In genomic region chr4:187965726-187966125, GRCh38 we compare ENCODE assay signal across 22 cellular contexts. TPM values are rescaled to one million over a fixed set of nuclear protein-coding genes. Genes with fewer than 3 reads are reported as not detected.
DNase-seq lines count a peak whose midpoint lies in the region; ATAC-seq, FAIRE-seq and TF ChIP-seq lines count a peak whose summit lies in the region.
"Had no signal": no experiment of that assay in that cellular context is flagged by ENCODE, and none has a peak within 500 bp of the region (broad histone marks: within the 10 kb centered on the region; RNA-seq: fewer than 3 reads in every experiment).

No MANE protein-coding gene starts in this region.

- no peak overlapping the region for H3K14ac ChIP-seq in H1 (ENCODE audit: insufficient read length)

- no peak for TF ChIP-seq EP300 in H1 (IDR thresholded peaks at IDR 0.05; ENCODE audit: borderline replicate concordance in 1 of 2, low read depth in 2 of 2, low read length in 2 of 2)

- no peak overlapping the region for H3K4me3 ChIP-seq in H1 (ENCODE audit: extremely low read depth in 1 of 4, insufficient read depth in 2 of 4, low read depth in 3 of 4, low read length in 4 of 4)

- no peak overlapping the region for H2BK120ac ChIP-seq in H1 (replicated peaks; ENCODE audit: low read depth, low read length)

- H3K4me1 ChIP-seq in H1 (replicated peaks in 1 of 4; ENCODE audit: control insufficient read depth in 3 of 4, insufficient read depth in 4 of 4, low read length in 3 of 4) = no peaks in the 10 kb centered on the region
- H3K4me1 ChIP-seq: BE2C had no signal

- no peak for TF ChIP-seq RAD21 in H1 (IDR thresholded peaks at IDR 0.05 in 1 of 2, conservative IDR thresholded peaks at IDR 0.05 in 1 of 2; ENCODE audit: low read depth in 2 of 2, low read length in 2 of 2)

- H3K4me1 Mint-ChIP-seq in nephron progenitor cell = no peaks in the 10 kb centered on the region
- H3K4me1 Mint-ChIP-seq: CD4-positive, alpha-beta memory T cell; IgD-negative memory B cell had no signal

- CTCF ChIA-PET in H1 (lab: Charles Lee; ENCODE audit: partially characterized antibody) = interaction anchor here (0.6 to 1.1 kb wide), 5 partner anchors 10 to 953 kb away, joined by 3 read pairs; no protein-coding TSS in a partner anchor

- no peak overlapping the region for H3K18ac ChIP-seq in H1 (ENCODE audit: extremely low read depth, low read length)

- H3K4ac ChIP-seq in H1 (replicated peaks; ENCODE audit: insufficient read length, low read depth, low read length) = no peak overlapping the region

- in situ Hi-C loops in SK-MEL-5 (cut with HindIII; ENCODE audit: low pct_unique_long_range_greater_than_20kb, low sequenced_read_pairs) = no loop called here

- H3K9me3 ChIP-seq in H1 (ENCODE audit: insufficient read depth in 2 of 2, low read depth in 1 of 2, low read length in 1 of 2) = no peaks in the 10 kb centered on the region
- H3K9me3 ChIP-seq: BE2C had no signal

- no peaks in the 10 kb centered on the region for H4K20me1 ChIP-seq in H1 (replicated peaks in 1 of 2; ENCODE audit: control insufficient read depth in 1 of 2, insufficient read depth in 2 of 2, low read length in 2 of 2)

- no peak overlapping the region for H2BK20ac ChIP-seq in H1 (ENCODE audit: low read length)

- no peaks in the 10 kb centered on the region for H3K23me2 ChIP-seq in H1 (ENCODE audit: low read depth, low read length)

- H3K9ac ChIP-seq in H1 (replicated peaks in 1 of 4; ENCODE audit: extremely low read depth in 1 of 4, low read depth in 3 of 4, low read length in 3 of 4) = no peak overlapping the region

- H3K36me3 ChIP-seq in H1 (ENCODE audit: control insufficient read depth in 2 of 4, insufficient read depth in 4 of 4, low read length in 3 of 4) = no peaks in the 10 kb centered on the region
- H3K36me3 ChIP-seq: BE2C had no signal

- no peaks in the 10 kb centered on the region for H3K36me3 Mint-ChIP-seq in nephron progenitor cell (ENCODE audit: low read depth)
- H3K36me3 Mint-ChIP-seq: CD4-positive, alpha-beta memory T cell had no signal

- no peak for TF ChIP-seq POLR2A in H1 (IDR thresholded peaks at IDR 0.05; ENCODE audit: control extremely low read depth in 1 of 2, low read depth in 2 of 2, low read length in 2 of 2)

- H2BK12ac ChIP-seq in H1 (ENCODE audit: low read depth, low read length) = no peak overlapping the region

- H3K79me1 ChIP-seq in H1 (ENCODE audit: low read depth, low read length) = no peaks in the 10 kb centered on the region

- H4K5ac ChIP-seq in H1 (ENCODE audit: insufficient read length, low read depth, low read length) = no peak overlapping the region

- H3K56ac ChIP-seq in H1 (replicated peaks; ENCODE audit: insufficient read length, low read depth, low read length) = no peak overlapping the region

- H2BK5ac ChIP-seq in H1 (ENCODE audit: low read depth, low read length) = no peak overlapping the region

- peak; percentile 61 for DNase-seq in SK-MEL-5 (ENCODE audit: low read depth, low spot score)
- no peak for DNase-seq in H1 (ENCODE audit: low read depth in 1 of 2, low spot score in 2 of 2)
- peak; percentile 58 for DNase-seq in medulla oblongata (ENCODE audit: extremely low spot score)
- no peak for DNase-seq in activated CD4-positive, alpha-beta T cell treated with anti-CD3 and anti-CD28 coated beads, Interleukin-2, amount 50 U/mL, for 1 hour
- DNase-seq in nephron progenitor cell = no peak
- DNase-seq: BE2C; CD4-positive, alpha-beta memory T cell; COR-L47; DMS153; DMS79 treated with DMSO at 0.1 percent for 48 hours; EL had no signal

- H3K27ac ChIP-seq in H1 (ENCODE audit: low read depth, low read length) (no peak overlapping the region), temporal lobe (ENCODE audit: low read depth, low read length) (peak overlapping the region; percentile 69)
- H3K27ac ChIP-seq: C4-2B had no signal

- H3K9me3 Mint-ChIP-seq in nephron progenitor cell = no peaks in the 10 kb centered on the region

- H3K4me3 Mint-ChIP-seq in nephron progenitor cell = no peak overlapping the region
- H3K4me3 Mint-ChIP-seq: CD4-positive, alpha-beta memory T cell; IgD-negative memory B cell had no signal

- H3K23ac ChIP-seq in H1 (ENCODE audit: insufficient read length) = no peak overlapping the region

- no peak for FAIRE-seq in H1 (lab: Jason Lieb, UNC)
- FAIRE-seq: A204.1, D721Med, G401.6, GM12892, H54 had no signal

- TF ChIP-seq CTCF in H1 (IDR thresholded peaks at IDR 0.05; ENCODE audit: control extremely low read depth in 1 of 3, insufficient read depth in 1 of 3, low read depth in 1 of 3, low read length in 3 of 3) (no peak), nephron progenitor cell (IDR thresholded peaks at IDR 0.05) (no peak)

- H2AFZ ChIP-seq in H1 (ENCODE audit: low read length) = peak overlapping the region; percentile 9; the same call in 1 of the 2 replicates

- H4K91ac ChIP-seq in H1 (replicated peaks; ENCODE audit: insufficient read length, low read length) = no peak overlapping the region

- no peak for ATAC-seq in HG02852 (IDR thresholded peaks at IDR 0.05; ENCODE audit: unreplicated experiment)
- no peak for ATAC-seq in GM18511 (IDR thresholded peaks at IDR 0.05; ENCODE audit: unreplicated experiment)

- no peak overlapping the region for H2AK5ac ChIP-seq in H1 (ENCODE audit: low read depth, low read length)

- no peak overlapping the region for H3K27ac Mint-ChIP-seq in nephron progenitor cell
- H3K27ac Mint-ChIP-seq: CD4-positive, alpha-beta memory T cell; IgD-negative memory B cell had no signal

- 96% methylated on average over 8 of the region's 8 CpGs; no CpG with 5 or more reads in 1 of the 2 experiments for WGBS in H1 (ENCODE audit: extremely low coverage in 1 of 2, insufficient coverage in 1 of 2, insufficient read length in 1 of 2, insufficient replicate concordance in 2 of 2, low coverage in 1 of 2, low lambda C conversion rate in 2 of 2, missing lambda C conversion rate in 1 of 2), 2 experiments

- POLR2A ChIA-PET in H1 (lab: Charles Lee; ENCODE audit: partially characterized antibody) = no interaction called here

- peaks cover 2% of the 10 kb centered on the region for H3K27me3 Mint-ChIP-seq in nephron progenitor cell (ENCODE audit: low read depth, poor library complexity)
- H3K27me3 Mint-ChIP-seq: CD4-positive, alpha-beta memory T cell; IgD-negative memory B cell had no signal

- H2BK15ac ChIP-seq in H1 (ENCODE audit: low read length) = no peak overlapping the region

- no peak overlapping the region for H3K4me2 ChIP-seq in H1 (ENCODE audit: insufficient read depth in 1 of 2, low read depth in 2 of 2, low read length in 2 of 2)

- H4K8ac ChIP-seq in H1 (ENCODE audit: extremely low read depth, insufficient read depth, low read length) = no peak overlapping the region

- H3K27me3 ChIP-seq in H1 (replicated peaks in 1 of 4; ENCODE audit: control insufficient read depth in 3 of 4, extremely low read depth in 1 of 4, insufficient read depth in 3 of 4, low read length in 3 of 4) = no peaks in the 10 kb centered on the region
- H3K27me3 ChIP-seq: BE2C had no signal

- H3K79me2 ChIP-seq in H1 (ENCODE audit: control insufficient read depth in 1 of 2, insufficient read depth in 2 of 2, low read length in 2 of 2) = no peaks in the 10 kb centered on the region

TF ChIP-seq in H1, 55 proteins besides CTCF, POLR2A, EP300 and RAD21:
- no peak for TF ChIP-seq SAP30 (IDR thresholded peaks at IDR 0.05; ENCODE audit: insufficient read depth, insufficient replicate concordance, low read length)
- TF ChIP-seq PHF8 (conservative IDR thresholded peaks at IDR 0.05; ENCODE audit: low read depth, low read length) = no peak
- no peak for TF ChIP-seq CHD1 (IDR thresholded peaks at IDR 0.05; ENCODE audit: low read depth, low read length)
- no peak for TF ChIP-seq SP2 (IDR thresholded peaks at IDR 0.05; ENCODE audit: low read length)
- no peak for TF ChIP-seq RBBP5 (IDR thresholded peaks at IDR 0.05; ENCODE audit: borderline replicate concordance, low read depth, low read length)
- TF ChIP-seq MAFK (IDR thresholded peaks at IDR 0.05; ENCODE audit: low read depth, low read length) = no peak
- no peak for TF ChIP-seq E2F6 (IDR thresholded peaks at IDR 0.05)

RNA-seq across cellular contexts. Expression of gene ZFP42, which starts 29.8 kb away (rescaled TPM):
- total RNA-seq in SK-MEL-5 (2014; rRNA removed; shearing (Covaris generic)) = not detected in 2 replicates
- polyA plus RNA-seq in SK-MEL-5 (2015; cell fraction: cytosol; rRNA removed) = not detected in 2 replicates
- not detected in 2 replicates for polyA plus RNA-seq in SK-MEL-5 (2015; cell fraction: nucleus; rRNA removed)
- 187 and 188 TPM in 2 replicates for total RNA-seq in H1 (2021; fragmentation: NEBNext Ultra II Directional; extraction: Animal tissue kit (Norgen Biotek cat#: 25700))
- 69.3 and 69.4 TPM in 2 replicates for polyA plus RNA-seq in H1 (2011; rRNA removed)
- polyA plus RNA-seq in H1 (2011; cell fraction: cytosol; rRNA removed) = 85.3 TPM
- polyA plus RNA-seq in H1 (2011; cell fraction: nucleus; rRNA removed) = 48.7 TPM
- polyA plus RNA-seq in H1 (2012, experiment 1 of 2) = 93.3 to 158 TPM (median 108 TPM) in 4 replicates
- polyA plus RNA-seq in H1 (2012, experiment 2 of 2) = 103 TPM
- 98.0 TPM for polyA plus RNA-seq in H1 (2013, experiment 1 of 2)
- polyA plus RNA-seq in H1 (2013, experiment 2 of 2) = 95.8 TPM
- 105 and 115 TPM in 2 replicates for polyA minus RNA-seq in H1 (2011; rRNA and poly(A)+ RNA removed)
- polyA minus RNA-seq in H1 (2011; cell fraction: cytosol; rRNA and poly(A)+ RNA removed) = 101 TPM
- polyA minus RNA-seq in H1 (2011; cell fraction: nucleus; rRNA and poly(A)+ RNA removed) = 49.8 TPM
- not detected for total RNA-seq in temporal lobe
- total RNA-seq: CD4-positive, alpha-beta memory T cell; HT1080 had no signal
- polyA plus RNA-seq: CD4-positive, alpha-beta memory T cell; IgD-negative memory B cell had no signal

Comparison
In these comparisons a context has a peak if more than half of its experiments do, and no peak if none do; other contexts are left out.
1. DNase-seq: peak in SK-MEL-5 (single experiment) and medulla oblongata (single experiment); none in H1 (0 of 2), activated CD4-positive, alpha-beta T cell treated with anti-CD3 and anti-CD28 coated beads, Interleukin-2, amount 50 U/mL, for 1 hour (single experiment) and nephron progenitor cell (single experiment).
2. RNA of gene ZFP42, which starts 29.8 kb away (total RNA-seq): 187 to 188 TPM in H1; not detected in SK-MEL-5 and not detected in temporal lobe (single experiment); every median in the first group is over 100 times any median in the second.